Comparison of ENCODE assay signal across 8 cellular contexts in the genomic region with DNA sequence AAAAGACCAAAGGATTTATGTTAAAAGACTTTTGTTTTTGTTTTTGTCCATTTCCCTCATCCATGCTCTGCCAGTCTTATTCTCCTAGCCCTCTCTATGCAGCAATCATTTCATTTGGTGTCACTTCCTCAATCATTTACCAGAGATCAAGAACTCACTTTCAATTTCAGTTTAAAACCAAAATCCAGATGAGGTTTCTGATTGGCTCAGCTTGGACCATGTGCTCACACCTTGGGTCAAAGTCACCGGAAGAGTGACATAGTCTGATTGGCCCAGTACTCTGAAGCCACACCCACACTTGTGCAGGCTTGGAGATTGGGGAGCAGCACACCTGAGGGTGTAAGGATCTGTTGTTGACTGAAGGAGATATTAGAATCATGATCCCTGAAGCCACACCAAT.
A peak's percentile ranks its signal among the peaks of the same experiment; 100 is the strongest.
DNase-seq lines count a peak whose midpoint lies in the region; ATAC-seq and TF ChIP-seq lines count a peak whose summit lies in the region.

No MANE protein-coding gene starts in this region.

- intact Hi-C loops in sciatic nerve (cut with DNase I): no loop called here

- peak; percentile 9 for DNase-seq in GM10266 (ENCODE audit: extremely low spot score)
- DNase-seq in activated naive CD8-positive, alpha-beta T cell treated with anti-CD3 and anti-CD28 coated beads for 36 hours: peak; percentile 11
- no peak for DNase-seq in sciatic nerve (ENCODE audit: low spot score)
- no peak for DNase-seq in NCI-H2029 (lab: John Stamatoyannopoulos, UW)
- DNase-seq in hepatic stellate cell (ENCODE audit: low spot score): no peak
- no peak for DNase-seq in NCI-H345 treated with DMSO at 0.1 percent for 48 hours (lab: John Stamatoyannopoulos, UW; ENCODE audit: unreplicated experiment)

- no peak for TF ChIP-seq CTCF in GM10266 (IDR thresholded peaks at IDR 0.05; ENCODE audit: control insufficient read depth, insufficient read depth, low read depth, missing control alignments)

- H3K27ac Mint-ChIP-seq in activated naive CD8-positive, alpha-beta T cell treated with anti-CD3 and anti-CD28 coated beads for 36 hours: no peak overlapping the region

- H3K4me1 Mint-ChIP-seq in activated naive CD8-positive, alpha-beta T cell treated with anti-CD3 and anti-CD28 coated beads for 36 hours: peaks cover 9% of the 10 kb centered on the region

- no peaks in the 10 kb centered on the region for H3K36me3 Mint-ChIP-seq in activated naive CD8-positive, alpha-beta T cell treated with anti-CD3 and anti-CD28 coated beads for 36 hours

- H3K27me3 Mint-ChIP-seq in activated naive CD8-positive, alpha-beta T cell treated with anti-CD3 and anti-CD28 coated beads for 36 hours: peaks cover 11% of the 10 kb centered on the region

- ATAC-seq in GM19468 (IDR thresholded peaks at IDR 0.05; ENCODE audit: extremely low read depth, unreplicated experiment) (peak; percentile 86), HG03442 (IDR thresholded peaks at IDR 0.05; ENCODE audit: unreplicated experiment) (peak; percentile 81), sciatic nerve (peak; percentile 46)

- H3K4me3 Mint-ChIP-seq in activated naive CD8-positive, alpha-beta T cell treated with anti-CD3 and anti-CD28 coated beads for 36 hours: no peak overlapping the region

- no peaks in the 10 kb centered on the region for H3K9me3 Mint-ChIP-seq in activated naive CD8-positive, alpha-beta T cell treated with anti-CD3 and anti-CD28 coated beads for 36 hours

Comparison
In these comparisons a context has a peak if more than half of its experiments do, and no peak if none do; other contexts are left out.
1. DNase-seq: peak in GM10266 (single experiment) and activated naive CD8-positive, alpha-beta T cell treated with anti-CD3 and anti-CD28 coated beads for 36 hours (single experiment); none in sciatic nerve (single experiment), NCI-H2029 (single experiment), hepatic stellate cell (single experiment) and NCI-H345 treated with DMSO at 0.1 percent for 48 hours (single experiment).
2. Peak in every context shown above with its lines, with median percentiles within 50 percentile points of each other: ATAC-seq.